In genomic region chr11:89279176-89279575, GRCh38 we compare ENCODE assay signal across 32 cellular contexts.
"Had no signal": no experiment of that assay in that cellular context is flagged by ENCODE, and none has a peak within 500 bp of the region (broad histone marks: within the 10 kb centered on the region; RNA-seq: fewer than 3 reads in every experiment).

No MANE protein-coding gene starts in this region.

- H3K9me3 ChIP-seq: adrenal gland, body of pancreas, breast epithelium had no signal

- DNase-seq: activated B cell treated with CpG ODN at 0.5 μM for 24 hours; activated CD4-positive, alpha-beta memory T cell treated with anti-CD3 and anti-CD28 coated beads for 36 hours; activated CD4-positive, alpha-beta T cell treated with anti-CD3 and anti-CD28 coated beads for 4 hours; activated CD4-positive, alpha-beta T cell treated with anti-CD3 and anti-CD28 coated beads, Interleukin-2, amount 10 ng/mL, durations not matched to agents 24 days and 14 days; activated CD4-positive, alpha-beta T cell treated with anti-CD3 and anti-CD28 coated beads, Interleukin-2, amount 50 U/mL, for 1 hour; activated CD4-positive, alpha-beta T cell treated with anti-CD3 and anti-CD28 coated beads, Interleukin-2, amount 50 U/mL, for 4 hours; activated CD4-positive, CD25-positive, alpha-beta regulatory T cell treated with anti-CD3 and anti-CD28 coated beads, Interleukin-2, amount 50 U/mL, for 72 hours; activated CD8-positive, alpha-beta memory T cell treated with anti-CD3 and anti-CD28 coated beads, Interleukin-2, amount 50 U/mL, for 4 hours; activated CD8-positive, alpha-beta T cell treated with anti-CD3 and anti-CD28 coated beads for 36 hours; activated effector memory CD4-positive, alpha-beta T cell treated with anti-CD3 and anti-CD28 coated beads, Interleukin-2, amount 50 U/mL, for 16 hours; activated gamma-delta T cell treated with Interleukin-2 at 50 U/mL for 16 hours; activated naive CD4-positive, alpha-beta T cell; activated naive CD4-positive, alpha-beta T cell treated with anti-CD3 and anti-CD28 coated beads for 36 hours; activated naive CD4-positive, alpha-beta T cell treated with anti-CD3 and anti-CD28 coated beads, Interleukin-2, amount 50 U/mL, for 16 hours; activated naive CD8-positive, alpha-beta T cell treated with anti-CD3 and anti-CD28 coated beads for 36 hours; activated T-cell treated with anti-CD3 and anti-CD28 coated beads for 4 hours; activated T-cell treated with anti-CD3 and anti-CD28 coated beads, Interleukin-2, amount 50 U/mL, for 1 hour; activated T-cell treated with anti-CD3 and anti-CD28 coated beads, Interleukin-2, amount 50 U/mL, for 4 hours; activated T-cell treated with anti-CD3 and anti-CD28 coated beads, Interleukin-2, amount 50 U/mL, for 72 hours; adrenal gland; amniotic stem cell; aorta; body of pancreas; brain microvascular endothelial cell; central memory CD4-positive, alpha-beta T cell; T-cell; T-helper 17 cell; T-helper 9 cell had no signal

- H3K4me1 ChIP-seq: adrenal gland, body of pancreas, breast epithelium had no signal

- H3K27ac ChIP-seq: adrenal gland, body of pancreas, brain microvascular endothelial cell, breast epithelium, VCaP had no signal

- ATAC-seq: activated CD8-positive, alpha-beta T cell treated with anti-CD3 and anti-CD28 coated beads for 36 hours; activated naive CD4-positive, alpha-beta T cell treated with anti-CD3 and anti-CD28 coated beads, Interleukin-2, amount 50 U/mL, for 72 hours; activated T-cell treated with anti-CD3 and anti-CD28 coated beads, Interleukin-2, amount 50 U/mL, for 4 hours; activated T-cell treated with anti-CD3 and anti-CD28 coated beads, Interleukin-2, amount 50 U/mL, for 72 hours; activated T-helper 17 cell treated with anti-CD3 and anti-CD28 coated beads, Interleukin-2, amount 50 U/mL, for 72 hours; body of pancreas; T-cell; T-helper 17 cell had no signal

- H3K36me3 ChIP-seq: adrenal gland, brain microvascular endothelial cell, breast epithelium had no signal

- H3K27me3 ChIP-seq: adrenal gland, body of pancreas, brain microvascular endothelial cell, breast epithelium had no signal

- H3K4me3 ChIP-seq: adrenal gland, body of pancreas, breast epithelium had no signal
